In genomic region chr3:156655819-156656566, GRCh38 we compare ENCODE assay signal across 19 cellular contexts. TPM values are rescaled to one million over a fixed set of nuclear protein-coding genes. Genes with fewer than 3 reads are reported as not detected.
DNase-seq lines count a peak whose midpoint lies in the region; ATAC-seq and TF ChIP-seq lines count a peak whose summit lies in the region.
"Had no signal": no experiment of that assay in that cellular context is flagged by ENCODE, and none has a peak within 500 bp of the region (broad histone marks: within the 10 kb centered on the region; RNA-seq: fewer than 3 reads in every experiment).

No MANE protein-coding gene starts in this region.

- H3K4me1 ChIP-seq in osteoblast (ENCODE audit: insufficient read depth, low read length) (peaks cover 8% of the 10 kb centered on the region), neural progenitor cell (no peaks in the 10 kb centered on the region)
- H3K4me1 ChIP-seq: sigmoid colon had no signal

- H3K36me3 Mint-ChIP-seq in neural progenitor cell, result no peaks in the 10 kb centered on the region
- H3K36me3 Mint-ChIP-seq: T-cell had no signal

- H3K4me3 ChIP-seq in osteoblast (ENCODE audit: insufficient read depth, low read length) (no peak overlapping the region), neural progenitor cell (no peak overlapping the region), H7 (ENCODE audit: insufficient read depth, low read depth, low read length) (no peak overlapping the region)
- H3K4me3 ChIP-seq: sigmoid colon, vagina had no signal

- H3K4me3 Mint-ChIP-seq in neural progenitor cell, result no peak overlapping the region
- H3K4me3 Mint-ChIP-seq: activated naive CD8-positive, alpha-beta T cell treated with anti-CD3 and anti-CD28 coated beads, Interleukin-2, amount 10 ng/mL, durations not matched to agents 7 days and 5 days; CD8-positive, alpha-beta memory T cell; T-cell had no signal

- no peaks in the 10 kb centered on the region for H3K27me3 Mint-ChIP-seq in neural progenitor cell (ENCODE audit: insufficient read depth, low read depth)

- H3K27ac Mint-ChIP-seq in neural progenitor cell, result no peak overlapping the region
- H3K27ac Mint-ChIP-seq: activated naive CD8-positive, alpha-beta T cell treated with anti-CD3 and anti-CD28 coated beads, Interleukin-2, amount 10 ng/mL, durations not matched to agents 7 days and 5 days; CD8-positive, alpha-beta memory T cell; T-cell had no signal

- no peaks in the 10 kb centered on the region for H3K27me3 ChIP-seq in osteoblast (ENCODE audit: insufficient read depth, low read length)
- no peaks in the 10 kb centered on the region for H3K27me3 ChIP-seq in neural progenitor cell
- no peaks in the 10 kb centered on the region for H3K27me3 ChIP-seq in H7 (ENCODE audit: control insufficient read depth, insufficient read depth, low read length)
- H3K27me3 ChIP-seq: sigmoid colon, vagina had no signal

- H3K9me3 ChIP-seq in osteoblast (ENCODE audit: low read depth, low read length) (peaks cover 1% of the 10 kb centered on the region), neural progenitor cell (ENCODE audit: low read depth) (no peaks in the 10 kb centered on the region)
- H3K9me3 ChIP-seq: sigmoid colon, vagina had no signal

- no peaks in the 10 kb centered on the region for H3K9me3 Mint-ChIP-seq in neural progenitor cell
- H3K9me3 Mint-ChIP-seq: activated naive CD8-positive, alpha-beta T cell treated with anti-CD3 and anti-CD28 coated beads, Interleukin-2, amount 10 ng/mL, durations not matched to agents 7 days and 5 days; CD8-positive, alpha-beta memory T cell; T-cell had no signal

- H3K4me2 ChIP-seq in osteoblast (ENCODE audit: insufficient read depth, low read length), result peak overlapping the region; percentile 27
- no peak overlapping the region for H3K4me2 ChIP-seq in neural progenitor cell

- H3K79me2 ChIP-seq in osteoblast (ENCODE audit: insufficient read depth, low read length), result no peaks in the 10 kb centered on the region
- no peaks in the 10 kb centered on the region for H3K79me2 ChIP-seq in neural progenitor cell (ENCODE audit: low read depth)

- H2AFZ ChIP-seq in osteoblast (ENCODE audit: low read length) (peak overlapping the region; percentile 47), neural progenitor cell (replicated peaks) (no peak overlapping the region)

- H3K4me1 Mint-ChIP-seq in neural progenitor cell, result no peaks in the 10 kb centered on the region
- H3K4me1 Mint-ChIP-seq: activated naive CD8-positive, alpha-beta T cell treated with anti-CD3 and anti-CD28 coated beads, Interleukin-2, amount 10 ng/mL, durations not matched to agents 7 days and 5 days; CD8-positive, alpha-beta memory T cell had no signal

- ATAC-seq in GM18858 (IDR thresholded peaks at IDR 0.05; ENCODE audit: unreplicated experiment) (peak; percentile 58), GM21786 (IDR thresholded peaks at IDR 0.05; ENCODE audit: unreplicated experiment) (peak; percentile 51), HG03066 (IDR thresholded peaks at IDR 0.05; ENCODE audit: low read depth, unreplicated experiment) (peak; percentile 75), HG03025 (IDR thresholded peaks at IDR 0.05; ENCODE audit: low FRiP score, unreplicated experiment) (no peak)
- ATAC-seq: left ventricle myocardium superior, T-cell had no signal

- H3K36me3 ChIP-seq in osteoblast (ENCODE audit: insufficient read depth, low read length) (no peaks in the 10 kb centered on the region), neural progenitor cell (no peaks in the 10 kb centered on the region), H7 (replicated peaks; ENCODE audit: control insufficient read depth, insufficient read depth, low read length) (no peaks in the 10 kb centered on the region)
- H3K36me3 ChIP-seq: sigmoid colon, vagina had no signal

- H3K9ac ChIP-seq in neural progenitor cell, result no peak overlapping the region

- TF ChIP-seq CTCF in osteoblast (IDR thresholded peaks at IDR 0.05; ENCODE audit: extremely low read depth, low read depth, low read length), result no peak
- TF ChIP-seq CTCF in neural progenitor cell (IDR thresholded peaks at IDR 0.05), result no peak

- H3K27ac ChIP-seq in osteoblast (ENCODE audit: low read depth, low read length) (no peak overlapping the region), neural progenitor cell (no peak overlapping the region)
- H3K27ac ChIP-seq: sigmoid colon, vagina had no signal

- no peaks in the 10 kb centered on the region for H3F3A ChIP-seq in neural progenitor cell (ENCODE audit: low read depth)

- DNase-seq in osteoblast (ENCODE audit: insufficient read length, low spot score, missing footprints), result no peak
- no peak for DNase-seq in neural progenitor cell (ENCODE audit: low spot score)
- DNase-seq in H7, result no peak
- no peak for DNase-seq in T-helper 9 cell
- DNase-seq: activated CD4-positive, alpha-beta T cell treated with anti-CD3 and anti-CD28 coated beads, Interleukin-2, amount 50 U/mL, for 48 hours; activated naive CD8-positive, alpha-beta T cell treated with anti-CD3 and anti-CD28 coated beads, Interleukin-2, amount 10 ng/mL, durations not matched to agents 7 days and 5 days; activated T-cell treated with anti-CD3 and anti-CD28 coated beads, Interleukin-2, amount 50 U/mL, for 48 hours; CD8-positive, alpha-beta memory T cell; DND-41; left ventricle myocardium superior; sigmoid colon; stimulated activated CD4-positive, alpha-beta T cell treated with anti-CD3 and anti-CD28 coated beads, Interleukin-4, amount 100 ng/mL, for 1 hour; substantia nigra; T-cell had no signal

- H4K20me1 ChIP-seq in osteoblast (ENCODE audit: insufficient read depth, low read length), result no peaks in the 10 kb centered on the region
- H4K20me1 ChIP-seq in neural progenitor cell (ENCODE audit: low read depth), result no peaks in the 10 kb centered on the region

RNA-seq across cellular contexts. Expression of gene TIPARP, which starts 18.4 kb away (rescaled TPM):
- total RNA-seq in osteoblast (28.2 and 30.4 TPM in 2 replicates), neural progenitor cell (ENCODE audit: low replicate concordance) (9.3 and 13.5 TPM in 2 replicates)
- 13.3 and 13.4 TPM in 2 replicates for total RNA-seq in H7 (2014; rRNA removed; shearing (Covaris generic))
